In genomic region chr5:56358703-56359428, GRCh38 we compare ENCODE assay signal across 13 cellular contexts.
A peak's percentile ranks its signal among the peaks of the same experiment; 100 is the strongest.
DNase-seq lines count a peak whose midpoint lies in the region; TF ChIP-seq lines count a peak whose summit lies in the region.
"Had no signal": no experiment of that assay in that cellular context is flagged by ENCODE, and none has a peak within 500 bp of the region (broad histone marks: within the 10 kb centered on the region; RNA-seq: fewer than 3 reads in every experiment).

No MANE protein-coding gene starts in this region.

- no peaks in the 10 kb centered on the region for H3K36me3 Mint-ChIP-seq in osteocyte (ENCODE audit: unreplicated experiment)
- H3K36me3 Mint-ChIP-seq: brain had no signal

- no peaks in the 10 kb centered on the region for H3K79me2 ChIP-seq in SK-N-SH (ENCODE audit: insufficient read depth)

- H3K9me3 ChIP-seq in SK-N-SH: no peaks in the 10 kb centered on the region
- H3K9me3 ChIP-seq: neutrophil had no signal

- CTCF ChIA-PET in SK-N-SH (lab: Yijun Ruan, JAX): no interaction called here

- H3K27me3 Mint-ChIP-seq in osteocyte (ENCODE audit: unreplicated experiment): no peaks in the 10 kb centered on the region

- no peaks in the 10 kb centered on the region for H3F3A ChIP-seq in SK-N-SH (replicated peaks; ENCODE audit: insufficient read depth)

- no peaks in the 10 kb centered on the region for H3K27me3 ChIP-seq in SK-N-SH (ENCODE audit: insufficient read depth)

- no peaks in the 10 kb centered on the region for H3K36me3 ChIP-seq in SK-N-SH (replicated peaks in 1 of 2; ENCODE audit: control insufficient read depth in 1 of 2, insufficient read depth in 2 of 2, low read length in 1 of 2)
- H3K36me3 ChIP-seq: neutrophil had no signal

- no peak overlapping the region for H3K9ac ChIP-seq in SK-N-SH

- TF ChIP-seq CTCF in osteocyte (IDR thresholded peaks at IDR 0.05) (no peak), SK-N-SH (IDR thresholded peaks at IDR 0.05) (no peak)

- no peak for TF ChIP-seq EP300 in SK-N-SH (IDR thresholded peaks at IDR 0.05; ENCODE audit: borderline replicate concordance in 1 of 2, low read depth in 1 of 2, low read length in 1 of 2)

- H3K4me3 Mint-ChIP-seq in osteocyte (ENCODE audit: unreplicated experiment): no peak overlapping the region
- H3K4me3 Mint-ChIP-seq: activated CD8-positive, alpha-beta T cell treated with anti-CD3 and anti-CD28 coated beads for 36 hours had no signal

- no peak for TF ChIP-seq RAD21 in SK-N-SH (IDR thresholded peaks at IDR 0.05; ENCODE audit: low read length)

- no peak overlapping the region for H3K4me3 ChIP-seq in SK-N-SH (ENCODE audit: low read depth in 2 of 2, low read length in 1 of 2)

- in situ Hi-C loops in Caki2 (cut with HindIII; ENCODE audit: low pct_unique_long_range_greater_than_20kb, low sequenced_read_pairs): no loop called here

- 57% methylated on average over 11 of the region's 11 CpGs for WGBS in SK-N-SH (ENCODE audit: low lambda C conversion rate)

- DNase-seq in Caki2 (ENCODE audit: low read depth) (peak; percentile 100), SW480 (ENCODE audit: low spot score) (peak; percentile 92), glomerular visceral epithelial cell (ENCODE audit: extremely low spot score) (peak; percentile 99), osteocyte (ENCODE audit: extremely low spot score, unreplicated experiment) (no peak), NCI-H446 (lab: John Stamatoyannopoulos, UW) (no peak), SK-N-SH (no peak), HPDE6-E6E7 (ENCODE audit: extremely low spot score) (no peak)
- DNase-seq in activated T-cell treated with anti-CD3 and anti-CD28 coated beads, Interleukin-2, amount 50 U/mL, for 48 hours: no peak
- DNase-seq: activated CD8-positive, alpha-beta T cell treated with anti-CD3 and anti-CD28 coated beads for 36 hours; NCI-H1092 treated with DMSO at 0.1 percent for 48 hours had no signal

- H3K4me1 ChIP-seq in SK-N-SH (ENCODE audit: control insufficient read depth in 1 of 2, insufficient read depth in 2 of 2, low read depth in 1 of 2, low read length in 1 of 2): peaks cover 0 to 6% of the 10 kb centered on the region in 2 experiments; a peak in 1 of 4 replicates

- peak overlapping the region; percentile 71 for H3K27ac Mint-ChIP-seq in osteocyte (ENCODE audit: unreplicated experiment)
- H3K27ac Mint-ChIP-seq: activated CD8-positive, alpha-beta T cell treated with anti-CD3 and anti-CD28 coated beads for 36 hours had no signal

- H3K4me1 Mint-ChIP-seq in osteocyte (ENCODE audit: unreplicated experiment): peaks cover 30% of the 10 kb centered on the region

- H2AFZ ChIP-seq in SK-N-SH (ENCODE audit: low read depth): no peak overlapping the region

- peaks cover 2% of the 10 kb centered on the region for H3K9me3 Mint-ChIP-seq in osteocyte (ENCODE audit: unreplicated experiment)
- H3K9me3 Mint-ChIP-seq: activated CD8-positive, alpha-beta T cell treated with anti-CD3 and anti-CD28 coated beads for 36 hours had no signal

- no peak overlapping the region for H3K27ac ChIP-seq in SK-N-SH (ENCODE audit: low read depth in 2 of 2, low read length in 1 of 2)
- H3K27ac ChIP-seq: C4-2B, neutrophil had no signal

- no peak overlapping the region for H3K4me2 ChIP-seq in SK-N-SH

- POLR2A ChIA-PET in SK-N-SH (lab: Yijun Ruan, JAX): no interaction called here

- H4K20me1 ChIP-seq in SK-N-SH (ENCODE audit: insufficient read depth): no peaks in the 10 kb centered on the region

- H3K9me2 ChIP-seq in SK-N-SH: no peaks in the 10 kb centered on the region

TF ChIP-seq in SK-N-SH, 30 proteins besides CTCF, POLR2A, EP300 and RAD21:
- TF ChIP-seq USF1 (IDR thresholded peaks at IDR 0.05; ENCODE audit: borderline replicate concordance, low read depth): no peak
- no peak for TF ChIP-seq ELF1 (IDR thresholded peaks at IDR 0.05)
- TF ChIP-seq, protein P1, sequence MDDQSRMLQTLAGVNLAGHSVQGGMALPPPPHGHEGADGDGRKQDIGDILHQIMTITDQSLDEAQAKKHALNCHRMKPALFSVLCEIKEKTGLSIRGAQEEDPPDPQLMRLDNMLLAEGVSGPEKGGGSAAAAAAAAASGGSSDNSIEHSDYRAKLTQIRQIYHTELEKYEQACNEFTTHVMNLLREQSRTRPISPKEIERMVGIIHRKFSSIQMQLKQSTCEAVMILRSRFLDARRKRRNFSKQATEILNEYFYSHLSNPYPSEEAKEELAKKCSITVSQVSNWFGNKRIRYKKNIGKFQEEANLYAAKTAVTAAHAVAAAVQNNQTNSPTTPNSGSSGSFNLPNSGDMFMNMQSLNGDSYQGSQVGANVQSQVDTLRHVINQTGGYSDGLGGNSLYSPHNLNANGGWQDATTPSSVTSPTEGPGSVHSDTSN (IDR thresholded peaks at IDR 0.05): no peak
- TF ChIP-seq NRF1 (IDR thresholded peaks at IDR 0.05; ENCODE audit: low read depth, low read length): no peak

Comparison
In these comparisons a context has a peak if more than half of its experiments do, and no peak if none do; other contexts are left out.
1. DNase-seq: peak in Caki2 (single experiment), SW480 (single experiment) and glomerular visceral epithelial cell (single experiment); none in osteocyte (single experiment), NCI-H446 (0 of 2), SK-N-SH (single experiment), HPDE6-E6E7 (single experiment) and activated T-cell treated with anti-CD3 and anti-CD28 coated beads, Interleukin-2, amount 50 U/mL, for 48 hours (0 of 2).